3 cellular contexts compared by ENCODE assay signal in genomic region chr4:102993985-102994384, GRCh38. TPM values are rescaled to one million over a fixed set of nuclear protein-coding genes. Genes with fewer than 3 reads are reported as not detected.
"Had no signal": no experiment of that assay in that cellular context is flagged by ENCODE, and none has a peak within 500 bp of the region (broad histone marks: within the 10 kb centered on the region; RNA-seq: fewer than 3 reads in every experiment).

No MANE protein-coding gene starts in this region.

RNA-seq across cellular contexts. Expression of gene SLC9B1, which starts 25.5 kb away (rescaled TPM):
- total RNA-seq: dermis blood vessel endothelial cell, gastrocnemius medialis, hepatocyte had no signal
- polyA plus RNA-seq: hepatocyte had no signal
